ENCODE assay signal across 8 cellular contexts in genomic region chr6:53309059-53309896, GRCh38. TPM values are rescaled to one million over a fixed set of nuclear protein-coding genes. Genes with fewer than 3 reads are reported as not detected.
DNase-seq lines count a peak whose midpoint lies in the region; ATAC-seq and TF ChIP-seq lines count a peak whose summit lies in the region.

No MANE protein-coding gene starts in this region.

- H3K36me3 ChIP-seq in KOPT-K1 (ENCODE audit: insufficient read depth, low read length): no peaks in the 10 kb centered on the region; the same call in 1 of the 2 replicates

- peak overlapping the region; percentile 100 for H3K27ac ChIP-seq in KOPT-K1 (ENCODE audit: low read depth, low read length, poor library complexity, severe bottlenecking)

- ATAC-seq in GM18498 (IDR thresholded peaks at IDR 0.05; ENCODE audit: unreplicated experiment) (peak; percentile 71), GM21576 (IDR thresholded peaks at IDR 0.05; ENCODE audit: unreplicated experiment) (peak; percentile 80), naive B cell (ENCODE audit: low read depth in 2 of 2) (peak; percentile 70 to 75)
- no peak for ATAC-seq in activated T-helper 17 cell treated with anti-CD3 and anti-CD28 coated beads, Interleukin-2, amount 50 U/mL, for 72 hours (replicated peaks)

- TF ChIP-seq POLR2A in lower leg skin (IDR thresholded peaks at IDR 0.05): no peak

- H3K9me3 Mint-ChIP-seq in activated T-helper 17 cell treated with anti-CD3 and anti-CD28 coated beads, Interleukin-2, amount 50 U/mL, for 72 hours: no peaks in the 10 kb centered on the region
- no peaks in the 10 kb centered on the region for H3K9me3 Mint-ChIP-seq in naive B cell

- no peak for TF ChIP-seq CTCF in lower leg skin (IDR thresholded peaks at IDR 0.05)

- intact Hi-C loops in lower leg skin (cut with DNase I; ENCODE audit: low total_unique reads): no loop called here

- no peaks in the 10 kb centered on the region for H3K9me3 ChIP-seq in KOPT-K1 (ENCODE audit: insufficient read depth, low read length, poor library complexity, severe bottlenecking)

- H3K27ac Mint-ChIP-seq in activated T-helper 17 cell treated with anti-CD3 and anti-CD28 coated beads, Interleukin-2, amount 50 U/mL, for 72 hours: peak overlapping the region; percentile 93
- peak overlapping the region; percentile 58 to 97 (median 91) for H3K27ac Mint-ChIP-seq in naive B cell

- H3K4me3 ChIP-seq in lower leg skin (ENCODE audit: low read depth, poor library complexity, severe bottlenecking): no peak overlapping the region

- H3K36me3 Mint-ChIP-seq in activated T-helper 17 cell treated with anti-CD3 and anti-CD28 coated beads, Interleukin-2, amount 50 U/mL, for 72 hours (ENCODE audit: low read depth): peaks cover 24% of the 10 kb centered on the region
- H3K36me3 Mint-ChIP-seq in naive B cell: peaks cover 0 to 5% of the 10 kb centered on the region in 2 donors

- DNase-seq in naive B cell (peak; percentile 9), lower leg skin (ENCODE audit: low spot score in 2 of 2) (no peak), SIG-M5 treated with dmso at 0.1 percent for 504 hours (lab: John Stamatoyannopoulos, UW; ENCODE audit: unreplicated experiment) (no peak)
- no peak for DNase-seq in activated effector memory CD4-positive, alpha-beta T cell treated with Interleukin-2 at 50 U/mL for 16 hours

- H3K4me3 Mint-ChIP-seq in activated T-helper 17 cell treated with anti-CD3 and anti-CD28 coated beads, Interleukin-2, amount 50 U/mL, for 72 hours: peak overlapping the region; percentile 77
- peak overlapping the region; percentile 2 to 83 (median 68) for H3K4me3 Mint-ChIP-seq in naive B cell

- no peaks in the 10 kb centered on the region for H3K27me3 Mint-ChIP-seq in activated T-helper 17 cell treated with anti-CD3 and anti-CD28 coated beads, Interleukin-2, amount 50 U/mL, for 72 hours
- no peaks in the 10 kb centered on the region for H3K27me3 Mint-ChIP-seq in naive B cell

- H3K4me1 Mint-ChIP-seq in activated T-helper 17 cell treated with anti-CD3 and anti-CD28 coated beads, Interleukin-2, amount 50 U/mL, for 72 hours: peaks cover 70% of the 10 kb centered on the region
- H3K4me1 Mint-ChIP-seq in naive B cell: peaks cover 69 to 82% (median 73%) of the 10 kb centered on the region in 3 donors

- 74 to 81% methylated on average over 7 of the region's 7 CpGs for WGBS in lower leg skin, 2 donors

RNA-seq across cellular contexts. Expression of gene ELOVL5, which starts 39.5 kb away (rescaled TPM):
- 100 to 1,000 TPM in 1 of 2 donors, 10 to 100 TPM in 1; 91.9 to 127 TPM for total RNA-seq in activated T-helper 17 cell treated with anti-CD3 and anti-CD28 coated beads, Interleukin-2, amount 50 U/mL, for 72 hours
- polyA plus RNA-seq in naive B cell (ENCODE audit: low read depth in 6 of 6): 100 to 1,000 TPM; 124 to 200 (median 166) TPM
- total RNA-seq in lower leg skin: 10 to 100 TPM; 20.7 to 45.0 (median 38.8) TPM
